In genomic region chr13:98276486-98276885, GRCh38 we compare ENCODE assay signal across 19 cellular contexts.
"Had no signal": no experiment of that assay in that cellular context is flagged by ENCODE, and none has a peak within 500 bp of the region (broad histone marks: within the 10 kb centered on the region; RNA-seq: fewer than 3 reads in every experiment).

No MANE protein-coding gene starts in this region.

- H3K27me3 ChIP-seq: left lung, sigmoid colon, spleen had no signal

- H3K4me3 Mint-ChIP-seq: activated CD4-positive, alpha-beta T cell treated with anti-CD3 and anti-CD28 coated beads, Interleukin-2, amount 10 ng/mL, durations not matched to agents 7 days and 5 days; activated CD8-positive, alpha-beta T cell treated with anti-CD3 and anti-CD28 coated beads, Interleukin-2, amount 10 ng/mL, durations not matched to agents 7 days and 5 days; activated naive CD4-positive, alpha-beta T cell treated with anti-CD3 and anti-CD28 coated beads for 36 hours; activated T-cell treated with anti-CD3 and anti-CD28 coated beads, Interleukin-2, amount 50 U/mL, for 4 hours; dendritic cell treated with granulocyte-macrophage colony-stimulating factor and Interleukin-4, amounts not matched to agents 40 ng/mL and 50 ng/mL, for 4 days; naive B cell; stimulated activated naive B cell treated with anti-CD40 and anti-IgM and Interleukin-4, amounts not matched to agents 10 μg/mL and 1 μg/mL and 100 μg/mL, for 72 hours had no signal

- H3K4me3 ChIP-seq: left lung, mucosa of descending colon, sigmoid colon, spleen had no signal

- H3K9me3 ChIP-seq: left lung, mucosa of descending colon, sigmoid colon, spleen had no signal

- H3K4me1 ChIP-seq: left lung had no signal

- H3K9me3 Mint-ChIP-seq: activated CD4-positive, alpha-beta T cell treated with anti-CD3 and anti-CD28 coated beads, Interleukin-2, amount 10 ng/mL, durations not matched to agents 7 days and 5 days; activated naive CD4-positive, alpha-beta T cell treated with anti-CD3 and anti-CD28 coated beads for 36 hours; activated T-cell treated with anti-CD3 and anti-CD28 coated beads, Interleukin-2, amount 50 U/mL, for 4 hours; dendritic cell treated with granulocyte-macrophage colony-stimulating factor and Interleukin-4, amounts not matched to agents 40 ng/mL and 50 ng/mL, for 4 days had no signal

- ATAC-seq: activated CD8-positive, alpha-beta T cell treated with anti-CD3 and anti-CD28 coated beads, Interleukin-2, amount 10 ng/mL, durations not matched to agents 7 days and 5 days; activated T-cell treated with anti-CD3 and anti-CD28 coated beads, Interleukin-2, amount 50 U/mL, for 4 hours; left lung; mucosa of descending colon; stimulated activated naive B cell treated with anti-CD40 and anti-IgM and Interleukin-4, amounts not matched to agents 10 μg/mL and 1 μg/mL and 100 μg/mL, for 72 hours had no signal

- H3K36me3 Mint-ChIP-seq: stimulated activated naive B cell treated with anti-CD40 and anti-IgM and Interleukin-4, amounts not matched to agents 10 μg/mL and 1 μg/mL and 100 μg/mL, for 72 hours had no signal

- H3K27me3 Mint-ChIP-seq: dendritic cell treated with granulocyte-macrophage colony-stimulating factor and Interleukin-4, amounts not matched to agents 40 ng/mL and 50 ng/mL, for 4 days had no signal

- H3K27ac ChIP-seq: left lung, spleen had no signal

- H3K36me3 ChIP-seq: left lung, sigmoid colon, spleen had no signal

- H3K27ac Mint-ChIP-seq: activated CD4-positive, alpha-beta T cell treated with anti-CD3 and anti-CD28 coated beads, Interleukin-2, amount 10 ng/mL, durations not matched to agents 7 days and 5 days; activated CD8-positive, alpha-beta T cell treated with anti-CD3 and anti-CD28 coated beads, Interleukin-2, amount 10 ng/mL, durations not matched to agents 7 days and 5 days; activated naive CD4-positive, alpha-beta T cell treated with anti-CD3 and anti-CD28 coated beads for 36 hours; dendritic cell treated with granulocyte-macrophage colony-stimulating factor and Interleukin-4, amounts not matched to agents 40 ng/mL and 50 ng/mL, for 4 days; stimulated activated naive B cell treated with anti-CD40 and anti-IgM and Interleukin-4, amounts not matched to agents 10 μg/mL and 1 μg/mL and 100 μg/mL, for 72 hours had no signal

- DNase-seq: activated CD4-positive, alpha-beta T cell treated with anti-CD3 and anti-CD28 coated beads, Interleukin-2, amount 10 ng/mL, durations not matched to agents 7 days and 5 days; activated CD8-positive, alpha-beta T cell treated with anti-CD3 and anti-CD28 coated beads, Interleukin-2, amount 10 ng/mL, durations not matched to agents 7 days and 5 days; activated naive CD4-positive, alpha-beta T cell treated with anti-CD3 and anti-CD28 coated beads for 36 hours; activated T-cell treated with anti-CD3 and anti-CD28 coated beads, Interleukin-2, amount 50 U/mL, for 4 hours; aorta; effector CD8-positive, alpha-beta T cell; hypothalamus; kidney; left lung; mammary epithelial cell; mucosa of descending colon; naive B cell; posterior cingulate gyrus; sigmoid colon; spleen; stimulated activated CD4-positive, alpha-beta T cell treated with anti-CD3 and anti-CD28 coated beads, Interleukin-4, amount 100 ng/mL, for 4 hours; stimulated activated naive B cell treated with anti-CD40 and anti-IgM and Interleukin-4, amounts not matched to agents 10 μg/mL and 1 μg/mL and 100 μg/mL, for 72 hours; T1000 had no signal
